ENCODE assay signal across 22 cellular contexts in genomic region chr2:144252694-144253093, GRCh38.
DNase-seq lines count a peak whose midpoint lies in the region; ATAC-seq, FAIRE-seq and TF ChIP-seq lines count a peak whose summit lies in the region.
"Had no signal": no experiment of that assay in that cellular context is flagged by ENCODE, and none has a peak within 500 bp of the region (broad histone marks: within the 10 kb centered on the region; RNA-seq: fewer than 3 reads in every experiment).

No MANE protein-coding gene starts in this region.

- no peaks in the 10 kb centered on the region for H3K9me2 ChIP-seq in SK-N-SH

- no peak overlapping the region for H2BK120ac ChIP-seq in H1 (replicated peaks; ENCODE audit: low read depth, low read length)

- H3K56ac ChIP-seq in H1 (replicated peaks; ENCODE audit: insufficient read length, low read depth, low read length): no peak overlapping the region

- WGBS in SK-N-SH (ENCODE audit: low lambda C conversion rate): 78% methylated on average over 1 of the region's 1 CpG
- WGBS in H1 (ENCODE audit: extremely low coverage in 1 of 2, insufficient coverage in 1 of 2, insufficient read length in 1 of 2, insufficient replicate concordance in 2 of 2, low coverage in 1 of 2, low lambda C conversion rate in 2 of 2, missing lambda C conversion rate in 1 of 2), 2 experiments: 86% methylated on average over 1 of the region's 1 CpG; no CpG with 5 or more reads in 1 of the 2 experiments

- H4K20me1 ChIP-seq in SK-N-SH (ENCODE audit: insufficient read depth) (no peaks in the 10 kb centered on the region), H1 (replicated peaks in 1 of 2; ENCODE audit: control insufficient read depth in 1 of 2, insufficient read depth in 2 of 2, low read length in 2 of 2) (no peaks in the 10 kb centered on the region)
- H4K20me1 ChIP-seq: BLaER1 treated with 17β-estradiol and CSF1 and Interleukin-3, amounts not matched to agents 10 nM and 100 nM had no signal

- H3K18ac ChIP-seq in H1 (ENCODE audit: extremely low read depth, low read length): no peak overlapping the region

- CTCF ChIA-PET in SK-N-SH (lab: Yijun Ruan, JAX): no interaction called here
- CTCF ChIA-PET in WTC11 (lab: Charles Lee): no interaction called here
- CTCF ChIA-PET in H1 (lab: Charles Lee; ENCODE audit: partially characterized antibody): interaction anchor here (1.2 kb wide), 1 partner anchor 90 kb away, joined by 4 read pairs; no protein-coding TSS in a partner anchor

- H3K4me1 ChIP-seq in SK-N-SH (ENCODE audit: control insufficient read depth in 1 of 2, insufficient read depth in 2 of 2, low read depth in 1 of 2, low read length in 1 of 2): no peaks in the 10 kb centered on the region; a peak in 1 of 4 replicates
- H3K4me1 ChIP-seq in H1 (replicated peaks in 1 of 4; ENCODE audit: control insufficient read depth in 3 of 4, insufficient read depth in 4 of 4, low read length in 3 of 4): no peaks in the 10 kb centered on the region
- H3K4me1 ChIP-seq: BE2C had no signal

- TF ChIP-seq RAD21 in SK-N-SH (IDR thresholded peaks at IDR 0.05; ENCODE audit: low read length) (no peak), H1 (IDR thresholded peaks at IDR 0.05 in 1 of 2, conservative IDR thresholded peaks at IDR 0.05 in 1 of 2; ENCODE audit: low read depth in 2 of 2, low read length in 2 of 2) (no peak)

- peaks cover 7% of the 10 kb centered on the region; the same call in 1 of the 2 replicates for H3K4me1 Mint-ChIP-seq in WTC11

- H3K27ac ChIP-seq in SK-N-SH (ENCODE audit: low read depth in 2 of 2, low read length in 1 of 2): no peak overlapping the region
- H3K27ac ChIP-seq in H1 (ENCODE audit: low read depth, low read length): no peak overlapping the region
- no peak overlapping the region for H3K27ac ChIP-seq in WERI-Rb-1
- H3K27ac ChIP-seq: 22Rv1; BLaER1 treated with 17β-estradiol and CSF1 and Interleukin-3, amounts not matched to agents 10 nM and 100 nM had no signal

- no peak overlapping the region for H2BK15ac ChIP-seq in H1 (ENCODE audit: low read length)

- H3K4me2 ChIP-seq in SK-N-SH (no peak overlapping the region), H1 (ENCODE audit: insufficient read depth in 1 of 2, low read depth in 2 of 2, low read length in 2 of 2) (no peak overlapping the region)
- H3K4me2 ChIP-seq: BLaER1 treated with 17β-estradiol and CSF1 and Interleukin-3, amounts not matched to agents 10 nM and 100 nM had no signal

- H3K27me3 ChIP-seq in SK-N-SH (ENCODE audit: insufficient read depth): no peaks in the 10 kb centered on the region
- H3K27me3 ChIP-seq in H1 (replicated peaks in 1 of 4; ENCODE audit: control insufficient read depth in 3 of 4, extremely low read depth in 1 of 4, insufficient read depth in 3 of 4, low read length in 3 of 4): no peaks in the 10 kb centered on the region
- no peaks in the 10 kb centered on the region for H3K27me3 ChIP-seq in WERI-Rb-1 (ENCODE audit: insufficient read depth, low read depth, severe bottlenecking)
- H3K27me3 ChIP-seq: BE2C; BLaER1 treated with 17β-estradiol and CSF1 and Interleukin-3, amounts not matched to agents 10 nM and 100 nM had no signal

- DNase-seq in SK-N-SH (no peak), WTC11 (ENCODE audit: low spot score) (no peak), H1 (ENCODE audit: low read depth in 1 of 2, low spot score in 2 of 2) (no peak), WERI-Rb-1 (no peak)
- DNase-seq: ACHN; AML-193; BE2C; Calu3; CD4-positive, alpha-beta memory T cell; COR-L47; DMS53; DMS79 treated with DMSO at 0.1 percent for 48 hours; GF-D8; GOT3; H7; HCEC 1CT had no signal

- no peak overlapping the region for H3K4me3 Mint-ChIP-seq in WTC11
- H3K4me3 Mint-ChIP-seq: CD4-positive, alpha-beta memory T cell had no signal

- H3K27ac Mint-ChIP-seq in WTC11: no peak overlapping the region
- H3K27ac Mint-ChIP-seq: CD4-positive, alpha-beta memory T cell had no signal

- no peak overlapping the region; a peak in 1 of 4 replicates for H3K4me3 ChIP-seq in SK-N-SH (ENCODE audit: low read depth in 2 of 2, low read length in 1 of 2)
- no peak overlapping the region for H3K4me3 ChIP-seq in H1 (ENCODE audit: extremely low read depth in 1 of 4, insufficient read depth in 2 of 4, low read depth in 3 of 4, low read length in 4 of 4)
- no peak overlapping the region for H3K4me3 ChIP-seq in WERI-Rb-1 (ENCODE audit: low read depth, low read length)

- H3K14ac ChIP-seq in H1 (ENCODE audit: insufficient read length): no peak overlapping the region

- TF ChIP-seq CTCF in SK-N-SH (IDR thresholded peaks at IDR 0.05): no peak
- TF ChIP-seq CTCF in WTC11 (IDR thresholded peaks at IDR 0.05): no peak
- TF ChIP-seq CTCF in H1 (IDR thresholded peaks at IDR 0.05; ENCODE audit: control extremely low read depth in 1 of 3, insufficient read depth in 1 of 3, low read depth in 1 of 3, low read length in 3 of 3): no peak
- no peak for TF ChIP-seq CTCF in WERI-Rb-1 (IDR thresholded peaks at IDR 0.05; ENCODE audit: low read depth, low read length)

- H3K36me3 Mint-ChIP-seq in WTC11: peaks cover 56% of the 10 kb centered on the region

- H3K27me3 Mint-ChIP-seq in WTC11 (ENCODE audit: low read depth): no peaks in the 10 kb centered on the region; the same call in 1 of the 2 replicates
- H3K27me3 Mint-ChIP-seq: CD4-positive, alpha-beta memory T cell had no signal

- H3K36me3 ChIP-seq in SK-N-SH (replicated peaks in 1 of 2; ENCODE audit: control insufficient read depth in 1 of 2, insufficient read depth in 2 of 2, low read length in 1 of 2): peaks cover 0 to 4% of the 10 kb centered on the region in 2 experiments
- H3K36me3 ChIP-seq in H1 (ENCODE audit: control insufficient read depth in 2 of 4, insufficient read depth in 4 of 4, low read length in 3 of 4): peaks cover 0 to 10% (median 2%) of the 10 kb centered on the region in 4 experiments; a peak in 3 of 8 replicates
- no peaks in the 10 kb centered on the region for H3K36me3 ChIP-seq in WERI-Rb-1
- H3K36me3 ChIP-seq: BE2C had no signal

- no peak overlapping the region for H2BK5ac ChIP-seq in H1 (ENCODE audit: low read depth, low read length)

- H3K23ac ChIP-seq in H1 (ENCODE audit: insufficient read length): no peak overlapping the region

- H2BK20ac ChIP-seq in H1 (ENCODE audit: low read length): no peak overlapping the region

- H4K5ac ChIP-seq in H1 (ENCODE audit: insufficient read length, low read depth, low read length): no peak overlapping the region

- no peaks in the 10 kb centered on the region for H3K23me2 ChIP-seq in H1 (ENCODE audit: low read depth, low read length)

- H3K9me3 ChIP-seq in SK-N-SH (peaks cover 18% of the 10 kb centered on the region), H1 (ENCODE audit: insufficient read depth in 2 of 2, low read depth in 1 of 2, low read length in 1 of 2) (peaks cover 30 to 32% of the 10 kb centered on the region in 2 experiments), WERI-Rb-1 (ENCODE audit: severe bottlenecking) (peaks cover 12% of the 10 kb centered on the region)
- H3K9me3 ChIP-seq: BE2C had no signal

- no peaks in the 10 kb centered on the region; the same call in 1 of the 2 replicates for H3K79me1 ChIP-seq in H1 (ENCODE audit: low read depth, low read length)

- no peak overlapping the region for H4K8ac ChIP-seq in H1 (ENCODE audit: extremely low read depth, insufficient read depth, low read length)

- H3K79me2 ChIP-seq in SK-N-SH (ENCODE audit: insufficient read depth) (no peaks in the 10 kb centered on the region; the same call in 1 of the 2 replicates), H1 (ENCODE audit: control insufficient read depth in 1 of 2, insufficient read depth in 2 of 2, low read length in 2 of 2) (no peaks in the 10 kb centered on the region)

- TF ChIP-seq POLR2A in H1 (IDR thresholded peaks at IDR 0.05; ENCODE audit: control extremely low read depth in 1 of 2, low read depth in 2 of 2, low read length in 2 of 2): no peak

- no peaks in the 10 kb centered on the region for H3F3A ChIP-seq in SK-N-SH (replicated peaks; ENCODE audit: insufficient read depth)

- no peak overlapping the region for H2BK12ac ChIP-seq in H1 (ENCODE audit: low read depth, low read length)

- no peak overlapping the region for H3K4ac ChIP-seq in H1 (replicated peaks; ENCODE audit: insufficient read length, low read depth, low read length)

- no peak for ATAC-seq in SK-N-SH treated with all-trans-retinoic acid at 6 μM for 48 hours
- no peak for ATAC-seq in WTC11
- no peak for ATAC-seq in HG02870 (IDR thresholded peaks at IDR 0.05; ENCODE audit: unreplicated experiment)

- H2AK5ac ChIP-seq in H1 (ENCODE audit: low read depth, low read length): no peak overlapping the region

- TF ChIP-seq EP300 in SK-N-SH (IDR thresholded peaks at IDR 0.05; ENCODE audit: borderline replicate concordance in 1 of 2, low read depth in 1 of 2, low read length in 1 of 2): no peak
- TF ChIP-seq EP300 in H1 (IDR thresholded peaks at IDR 0.05; ENCODE audit: borderline replicate concordance in 1 of 2, low read depth in 2 of 2, low read length in 2 of 2): no peak

- H2AFZ ChIP-seq in SK-N-SH (ENCODE audit: low read depth) (no peak overlapping the region), H1 (ENCODE audit: low read length) (no peak overlapping the region)

- H4K91ac ChIP-seq in H1 (replicated peaks; ENCODE audit: insufficient read length, low read length): no peak overlapping the region

- FAIRE-seq in H1 (lab: Jason Lieb, UNC): no peak
- FAIRE-seq: A204.1, GM12892 had no signal

- H3K9me3 Mint-ChIP-seq in WTC11: peaks cover 55% of the 10 kb centered on the region

- no peak overlapping the region for H3K9ac ChIP-seq in SK-N-SH
- H3K9ac ChIP-seq in H1 (replicated peaks in 1 of 4; ENCODE audit: extremely low read depth in 1 of 4, low read depth in 3 of 4, low read length in 3 of 4): no peak overlapping the region
- H3K9ac ChIP-seq: BLaER1 treated with 17β-estradiol and CSF1 and Interleukin-3, amounts not matched to agents 10 nM and 100 nM had no signal

- POLR2A ChIA-PET in SK-N-SH (lab: Yijun Ruan, JAX): no interaction called here
- POLR2A ChIA-PET in WTC11 (lab: Charles Lee): no interaction called here
- POLR2A ChIA-PET in H1 (lab: Charles Lee; ENCODE audit: partially characterized antibody): no interaction called here

TF ChIP-seq in SK-N-SH treated with all-trans-retinoic acid at 6 μM for 48 hours, 23 proteins besides CTCF, POLR2A, EP300 and RAD21:
- TF ChIP-seq ZNF8 (CRISPR knock-in tag; IDR thresholded peaks at IDR 0.05) (peak; percentile 100), ZNF565 (CRISPR knock-in tag; conservative IDR thresholded peaks at IDR 0.05; ENCODE audit: low read depth) (no peak)

TF ChIP-seq in SK-N-SH, 30 proteins besides CTCF, POLR2A, EP300 and RAD21:
- TF ChIP-seq NFIC (IDR thresholded peaks at IDR 0.05; ENCODE audit: borderline replicate concordance): no peak
- no peak for TF ChIP-seq FOXM1 (IDR thresholded peaks at IDR 0.05; ENCODE audit: low read depth)
- TF ChIP-seq YY1 (IDR thresholded peaks at IDR 0.05; ENCODE audit: low read depth): no peak

TF ChIP-seq in WTC11, 78 proteins besides CTCF, POLR2A, EP300 and RAD21 (continues in another document):
- 0 out of 2 replicates have a peak, but pooled peaks have one; percentile 41 for TF ChIP-seq GTF2I (CRISPR knock-in tag; conservative IDR thresholded peaks at IDR 0.05)

TF ChIP-seq in H1, 55 proteins besides CTCF, POLR2A, EP300 and RAD21 (continues in another document):
- peak; percentile 86 for TF ChIP-seq KDM1A (IDR thresholded peaks at IDR 0.05; ENCODE audit: borderline replicate concordance, low read length)
